In genomic region chr13:26971990-26972888, GRCh38 we compare ENCODE assay signal across 8 cellular contexts.
DNase-seq lines count a peak whose midpoint lies in the region; ATAC-seq and TF ChIP-seq lines count a peak whose summit lies in the region.

No MANE protein-coding gene starts in this region.

- H3K9me3 ChIP-seq in upper lobe of right lung: no peaks in the 10 kb centered on the region
- H3K9me3 ChIP-seq in vagina: no peaks in the 10 kb centered on the region

- H3K27me3 ChIP-seq in upper lobe of right lung (no peaks in the 10 kb centered on the region), vagina (no peaks in the 10 kb centered on the region)

- TF ChIP-seq CTCF in upper lobe of right lung (IDR thresholded peaks at IDR 0.05) (peak; percentile 39), vagina (IDR thresholded peaks at IDR 0.05) (no peak)

- intact Hi-C loops in upper lobe of right lung (cut with DNase I) (no loop called here), vagina (cut with DNase I) (no loop called here)

- no peaks in the 10 kb centered on the region for H3K36me3 ChIP-seq in upper lobe of right lung
- H3K36me3 ChIP-seq in vagina: no peaks in the 10 kb centered on the region

- no peak for TF ChIP-seq POLR2A in vagina (IDR thresholded peaks at IDR 0.05)

- H3K4me1 ChIP-seq in upper lobe of right lung (peaks cover under 1% of the 10 kb centered on the region), vagina (no peaks in the 10 kb centered on the region)

- ATAC-seq in HG02759 (IDR thresholded peaks at IDR 0.05; ENCODE audit: unreplicated experiment) (peak; percentile 57), upper lobe of right lung (peak; percentile 79), GM18502 (IDR thresholded peaks at IDR 0.05; ENCODE audit: poor library complexity, unreplicated experiment) (no peak)

- H3K27ac ChIP-seq in upper lobe of right lung (no peak overlapping the region), vagina (no peak overlapping the region)

- H3K4me3 ChIP-seq in upper lobe of right lung (no peak overlapping the region), vagina (no peak overlapping the region)

- DNase-seq in DMS53 treated with DMSO at 0.1 percent for 48 hours (lab: John Stamatoyannopoulos, UW; ENCODE audit: unreplicated experiment): peak; percentile 98
- DNase-seq in NCI-H524 treated with DMSO at 0.1 percent for 48 hours (lab: John Stamatoyannopoulos, UW): peak; percentile 78
- DNase-seq in activated CD8-positive, alpha-beta memory T cell treated with anti-CD3 and anti-CD28 coated beads, Interleukin-2, amount 50 U/mL, for 4 hours: peak; percentile 19
- DNase-seq in iPS-NIHi7 (ENCODE audit: extremely low spot score): peak; percentile 69
- no peak for DNase-seq in upper lobe of right lung
- no peak for DNase-seq in vagina (ENCODE audit: extremely low spot score in 2 of 2)

Comparison
In these comparisons a context has a peak if more than half of its experiments do, and no peak if none do; other contexts are left out.
1. DNase-seq: peak in DMS53 treated with DMSO at 0.1 percent for 48 hours (single experiment), NCI-H524 treated with DMSO at 0.1 percent for 48 hours (single experiment), activated CD8-positive, alpha-beta memory T cell treated with anti-CD3 and anti-CD28 coated beads, Interleukin-2, amount 50 U/mL, for 4 hours (single experiment) and iPS-NIHi7 (single experiment); none in upper lobe of right lung (single experiment) and vagina (0 of 2).